10 cellular contexts compared by ENCODE assay signal in the genomic region with DNA sequence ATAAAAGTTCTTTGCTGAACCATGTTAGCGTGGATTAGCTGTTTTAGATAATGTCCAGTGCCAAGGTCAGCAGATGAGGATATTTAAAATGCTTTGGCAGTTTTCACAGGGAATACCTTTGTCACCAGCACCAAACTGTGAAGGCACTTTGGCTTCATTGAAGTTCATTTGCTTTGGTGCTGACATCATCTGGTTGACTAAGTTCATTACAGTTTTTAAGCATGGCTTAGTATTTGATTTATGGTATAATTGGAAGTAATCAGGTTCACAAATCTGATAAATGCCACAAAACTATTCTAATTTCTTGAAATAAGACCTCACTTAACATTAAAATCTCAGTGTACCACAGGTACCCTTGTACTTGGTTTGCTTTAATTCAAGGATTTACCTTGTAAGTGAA. TPM values are rescaled to one million over a fixed set of nuclear protein-coding genes. Genes with fewer than 3 reads are reported as not detected.
DNase-seq lines count a peak whose midpoint lies in the region; FAIRE-seq and TF ChIP-seq lines count a peak whose summit lies in the region.
"Had no signal": no experiment of that assay in that cellular context is flagged by ENCODE, and none has a peak within 500 bp of the region (broad histone marks: within the 10 kb centered on the region; RNA-seq: fewer than 3 reads in every experiment).

No MANE protein-coding gene starts in this region.

- H3K27me3 Mint-ChIP-seq in chondrocyte (ENCODE audit: low read depth) (no peaks in the 10 kb centered on the region), neural crest cell (ENCODE audit: low read depth) (no peaks in the 10 kb centered on the region)
- H3K27me3 Mint-ChIP-seq: activated naive CD4-positive, alpha-beta T cell treated with anti-CD3 and anti-CD28 coated beads, Interleukin-2, amount 50 U/mL, for 24 hours; progenitor cell of endocrine pancreas had no signal

- peaks cover 6% of the 10 kb centered on the region for H3K36me3 Mint-ChIP-seq in chondrocyte (ENCODE audit: low read depth)
- peaks cover 6% of the 10 kb centered on the region for H3K36me3 Mint-ChIP-seq in neural crest cell (ENCODE audit: low read depth)

- no peaks in the 10 kb centered on the region for H3K9me3 Mint-ChIP-seq in chondrocyte (ENCODE audit: low read depth)
- H3K9me3 Mint-ChIP-seq in neural crest cell: no peaks in the 10 kb centered on the region
- H3K9me3 Mint-ChIP-seq: activated naive CD4-positive, alpha-beta T cell treated with anti-CD3 and anti-CD28 coated beads, Interleukin-2, amount 50 U/mL, for 24 hours had no signal

- peak; percentile 41 for FAIRE-seq in GM18507 (lab: Jason Lieb, UNC)

- peaks cover 34% of the 10 kb centered on the region for H3K4me1 Mint-ChIP-seq in chondrocyte (ENCODE audit: low read depth)
- peaks cover 37% of the 10 kb centered on the region for H3K4me1 Mint-ChIP-seq in neural crest cell

- DNase-seq in GM18507 (ENCODE audit: extremely low spot score, insufficient read length, low read depth): no peak
- peak; percentile 17 for DNase-seq in NCI-H69 (lab: John Stamatoyannopoulos, UW)
- no peak for DNase-seq in chondrocyte (ENCODE audit: low spot score)
- DNase-seq in neural crest cell (ENCODE audit: low read depth, low spot score): no peak
- no peak for DNase-seq in NK-92 (lab: John Stamatoyannopoulos, UW; ENCODE audit: unreplicated experiment)
- no peak for DNase-seq in SHP77 treated with DMSO at 0.1 percent for 48 hours (lab: John Stamatoyannopoulos, UW)
- DNase-seq in AG08395 (ENCODE audit: low spot score): no peak
- DNase-seq: T1000 had no signal

- TF ChIP-seq CTCF in chondrocyte (IDR thresholded peaks at IDR 0.05): peak; percentile 71
- peak; percentile 17 for TF ChIP-seq CTCF in neural crest cell (conservative IDR thresholded peaks at IDR 0.05)

- H3K27ac Mint-ChIP-seq in chondrocyte (ENCODE audit: unreplicated experiment): no peak overlapping the region
- H3K27ac Mint-ChIP-seq in neural crest cell (ENCODE audit: unreplicated experiment): no peak overlapping the region

- H3K4me3 Mint-ChIP-seq in chondrocyte (ENCODE audit: unreplicated experiment): no peak overlapping the region
- no peak overlapping the region for H3K4me3 Mint-ChIP-seq in neural crest cell
- H3K4me3 Mint-ChIP-seq: activated naive CD4-positive, alpha-beta T cell treated with anti-CD3 and anti-CD28 coated beads, Interleukin-2, amount 50 U/mL, for 24 hours had no signal

RNA-seq across cellular contexts. Expression of gene GID4, which starts 4.3 kb away (rescaled TPM):
- total RNA-seq in chondrocyte: 9.7 to 10.5 TPM (median 9.8 TPM) in 3 replicates
- total RNA-seq in neural crest cell: 11.8 and 12.2 TPM in 2 replicates

RNA-seq across cellular contexts. Expression of gene ATPAF2, which starts 4.5 kb away (rescaled TPM):
- total RNA-seq in chondrocyte: 18.0 to 19.3 TPM (median 18.4 TPM) in 3 replicates
- total RNA-seq in neural crest cell: 20.3 and 23.1 TPM in 2 replicates

RNA-seq across cellular contexts. Expression of gene DRG2, which starts 44.3 kb away (rescaled TPM):
- total RNA-seq in chondrocyte (23.8 to 40.6 TPM (median 24.6 TPM) in 3 replicates), neural crest cell (40.3 and 41.5 TPM in 2 replicates)
